In genomic region chr3:184242297-184242685, GRCh38 we compare ENCODE assay signal across 20 cellular contexts. TPM values are rescaled to one million over a fixed set of nuclear protein-coding genes. Genes with fewer than 3 reads are reported as not detected.
DNase-seq lines count a peak whose midpoint lies in the region; ATAC-seq and TF ChIP-seq lines count a peak whose summit lies in the region.
"Had no signal": no experiment of that assay in that cellular context is flagged by ENCODE, and none has a peak within 500 bp of the region (broad histone marks: within the 10 kb centered on the region; RNA-seq: fewer than 3 reads in every experiment).

No MANE protein-coding gene starts in this region.

- ATAC-seq in left ventricle myocardium superior = peak; percentile 5
- ATAC-seq in heart right ventricle = no peak
- ATAC-seq in WTC11 = no peak
- ATAC-seq in right lobe of liver = peak in 3 of 4 donors; percentile 8 to 38 (median 9)
- no peak for ATAC-seq in activated naive CD8-positive, alpha-beta T cell treated with anti-CD3 and anti-CD28 coated beads, Interleukin-2, amount 50 U/mL, for 24 hours

- H3K27me3 ChIP-seq in heart right ventricle = peaks cover 0 to under 1% (median 0%) of the 10 kb centered on the region in 7 donors
- H3K27me3 ChIP-seq in right lobe of liver = no peaks in the 10 kb centered on the region
- H3K27me3 ChIP-seq: BE2C, MG63 had no signal

- H3K36me3 ChIP-seq in heart right ventricle (peaks cover 0 to 43% (median 26%) of the 10 kb centered on the region in 9 donors), right lobe of liver (peaks cover 0 to 31% (median 4%) of the 10 kb centered on the region in 4 donors)

- H3K4me3 Mint-ChIP-seq in WTC11 = peak overlapping the region; percentile 25; the same call in 1 of the 2 replicates
- no peak overlapping the region for H3K4me3 Mint-ChIP-seq in activated naive CD8-positive, alpha-beta T cell treated with anti-CD3 and anti-CD28 coated beads, Interleukin-2, amount 50 U/mL, for 24 hours
- H3K4me3 Mint-ChIP-seq: CD4-positive, alpha-beta memory T cell had no signal

- H3K4me1 ChIP-seq in heart right ventricle (peaks cover 0 to 9% (median 7%) of the 10 kb centered on the region in 9 donors), right lobe of liver (peaks cover 0 to 16% (median 5%) of the 10 kb centered on the region in 4 donors)

- WGBS in heart right ventricle, 2 donors = 85% methylated on average over 5 of the region's 5 CpGs
- 42% methylated on average over 3 of the region's 5 CpGs for WGBS in right lobe of liver (ENCODE audit: insufficient coverage, low coverage, low lambda C conversion rate, missing lambda C conversion rate)

- peaks cover 3% of the 10 kb centered on the region; the same call in 1 of the 2 replicates for H3K4me1 Mint-ChIP-seq in WTC11
- peaks cover 5% of the 10 kb centered on the region for H3K4me1 Mint-ChIP-seq in activated naive CD8-positive, alpha-beta T cell treated with anti-CD3 and anti-CD28 coated beads, Interleukin-2, amount 50 U/mL, for 24 hours

- POLR2A ChIA-PET in WTC11 (lab: Charles Lee) = interaction anchor here (1.3 to 2.0 kb wide), 3 partner anchors 15 to 67 kb away, joined by 3 to 6 read pairs (median 6); partner anchors contain the start of gene CAMK2N2

- H3K27me3 Mint-ChIP-seq in WTC11 (ENCODE audit: low read depth) = peaks cover 3% of the 10 kb centered on the region
- H3K27me3 Mint-ChIP-seq in activated naive CD8-positive, alpha-beta T cell treated with anti-CD3 and anti-CD28 coated beads, Interleukin-2, amount 50 U/mL, for 24 hours = no peaks in the 10 kb centered on the region

- TF ChIP-seq CTCF in heart right ventricle (IDR thresholded peaks at IDR 0.05) (no peak), WTC11 (IDR thresholded peaks at IDR 0.05) (no peak), right lobe of liver (IDR thresholded peaks at IDR 0.05) (no peak)

- intact Hi-C loops in left ventricle myocardium superior (cut with micrococcal nuclease) = no loop called here
- intact Hi-C loops in heart right ventricle (cut with DNase I) = loop anchor here (10.0 kb wide), 4 partner anchors 57 to 347 kb away; partner anchors contain the start of genes ABCF3 (in 2 of the 10) and ABCC5 (in 1 of the 10)
- intact Hi-C loops in right lobe of liver (cut with DNase I) = loop anchor here (10.0 kb wide), 1 partner anchor 97 kb away; no protein-coding TSS in a partner anchor

- H3K27ac Mint-ChIP-seq in WTC11 = no peak overlapping the region
- H3K27ac Mint-ChIP-seq in activated naive CD8-positive, alpha-beta T cell treated with anti-CD3 and anti-CD28 coated beads, Interleukin-2, amount 50 U/mL, for 24 hours = no peak overlapping the region
- H3K27ac Mint-ChIP-seq: CD4-positive, alpha-beta memory T cell had no signal

- H3K9me3 ChIP-seq in heart right ventricle = no peaks in the 10 kb centered on the region
- H3K9me3 ChIP-seq in right lobe of liver = no peaks in the 10 kb centered on the region
- H3K9me3 ChIP-seq: BE2C, MG63 had no signal

- CTCF ChIA-PET in WTC11 (lab: Charles Lee) = interaction anchor here (0.5 to 7.5 kb wide), 5 partner anchors 8 to 847 kb away, joined by 5 to 88 read pairs (median 7); partner anchors contain the start of genes EEF1AKMT4 and VWA5B2

- no peak for DNase-seq in left ventricle myocardium superior
- no peak for DNase-seq in heart right ventricle
- DNase-seq in WTC11 (ENCODE audit: low spot score) = no peak
- no peak for DNase-seq in right lobe of liver
- DNase-seq in DMS114 treated with DMSO at 0.1 percent for 48 hours (lab: John Stamatoyannopoulos, UW; ENCODE audit: unreplicated experiment) = no peak
- DNase-seq in activated naive CD8-positive, alpha-beta T cell treated with anti-CD3 and anti-CD28 coated beads, Interleukin-2, amount 50 U/mL, for 24 hours = no peak
- DNase-seq in AG08395 (ENCODE audit: low spot score) = no peak
- DNase-seq in kidney glomerular epithelial cell (lab: John Stamatoyannopoulos, UW) = no peak
- DNase-seq: CD4-positive, alpha-beta memory T cell; HCEC 1CT; MG63; NCI-H1048; NCI-H1436 treated with DMSO at 0.1 percent for 48 hours; NCI-H345; PC-3 had no signal

- H3K4me3 ChIP-seq in heart right ventricle = no peak overlapping the region
- no peak overlapping the region for H3K4me3 ChIP-seq in right lobe of liver
- H3K4me3 ChIP-seq: MG63 had no signal

- H3K27ac ChIP-seq in heart right ventricle (no peak overlapping the region), right lobe of liver (no peak overlapping the region)

- no peak for TF ChIP-seq POLR2A in right lobe of liver (IDR thresholded peaks at IDR 0.05)

- peaks cover 21% of the 10 kb centered on the region for H3K36me3 Mint-ChIP-seq in WTC11
- H3K36me3 Mint-ChIP-seq in activated naive CD8-positive, alpha-beta T cell treated with anti-CD3 and anti-CD28 coated beads, Interleukin-2, amount 50 U/mL, for 24 hours (ENCODE audit: low read depth) = peaks cover 25% of the 10 kb centered on the region

- H3K9me3 Mint-ChIP-seq in WTC11 = no peaks in the 10 kb centered on the region
- H3K9me3 Mint-ChIP-seq in activated naive CD8-positive, alpha-beta T cell treated with anti-CD3 and anti-CD28 coated beads, Interleukin-2, amount 50 U/mL, for 24 hours = no peaks in the 10 kb centered on the region
- H3K9me3 Mint-ChIP-seq: CD4-positive, alpha-beta memory T cell had no signal

TF ChIP-seq in WTC11, 78 proteins besides CTCF, POLR2A, EP300 and RAD21 (continues in another document):
- TF ChIP-seq ZNF532 (CRISPR knock-in tag; IDR thresholded peaks at IDR 0.05; ENCODE audit: borderline replicate concordance) (no peak), MYBL2 (CRISPR knock-in tag; IDR thresholded peaks at IDR 0.05) (no peak), GRHL2 (CRISPR knock-in tag; IDR thresholded peaks at IDR 0.05; ENCODE audit: insufficient replicate concordance, severe bottlenecking) (no peak), TCF7 (CRISPR knock-in tag; IDR thresholded peaks at IDR 0.05; ENCODE audit: low read depth) (no peak), ZNF416 (CRISPR knock-in tag; IDR thresholded peaks at IDR 0.05) (no peak), CREB1 (CRISPR knock-in tag; IDR thresholded peaks at IDR 0.05) (no peak), TEAD4 (CRISPR knock-in tag; IDR thresholded peaks at IDR 0.05) (no peak), TP53 (CRISPR knock-in tag; IDR thresholded peaks at IDR 0.05) (no peak), NR2C2 (CRISPR knock-in tag; IDR thresholded peaks at IDR 0.05) (no peak), ESRRA (CRISPR knock-in tag; IDR thresholded peaks at IDR 0.05; ENCODE audit: borderline replicate concordance) (no peak), RELA (CRISPR knock-in tag; IDR thresholded peaks at IDR 0.05; ENCODE audit: borderline replicate concordance) (no peak), GTF2I (CRISPR knock-in tag; conservative IDR thresholded peaks at IDR 0.05) (no peak), ZNF423 (CRISPR knock-in tag; IDR thresholded peaks at IDR 0.05) (no peak)

RNA-seq across cellular contexts. Expression of gene ALG3, which starts 6.5 kb away (rescaled TPM):
- 18.5 TPM for total RNA-seq in left ventricle myocardium superior
- total RNA-seq in heart right ventricle = 10 to 100 TPM; 10.7 to 25.1 (median 13.3) TPM
- polyA plus RNA-seq in heart right ventricle = 10 to 100 TPM; 16.8 to 63.6 TPM
- 57.3 to 60.0 TPM (median 58.7 TPM) in 3 replicates for total RNA-seq in WTC11 (2021)
- 100 to 1,000 TPM in 2 of 6 experiments, 10 to 100 TPM in 4; 29.3 to 130 (median 35.5) TPM for total RNA-seq in right lobe of liver

RNA-seq across cellular contexts. Expression of gene EEF1AKMT4, which starts 7.2 kb away (rescaled TPM):
- total RNA-seq in left ventricle myocardium superior = 1.6 TPM
- 1 to 10 TPM in 7 of 10 donors, under 1 TPM in 3; 0.49 to 2.3 (median 1.1) TPM for total RNA-seq in heart right ventricle
- polyA plus RNA-seq in heart right ventricle = 10 to 100 TPM in 1 of 2 donors, under 1 TPM in 1; 0.95 to 19.4 TPM
- total RNA-seq in WTC11 (2021) = 11.3 to 11.8 TPM (median 11.4 TPM) in 3 replicates
- total RNA-seq in right lobe of liver = 10 to 100 TPM in 2 of 6 experiments, 1 to 10 TPM in 4; 4.9 to 19.4 (median 7.1) TPM

RNA-seq across cellular contexts. Expression of gene VWA5B2, which starts 12.9 kb away (rescaled TPM):
- not detected for total RNA-seq in left ventricle myocardium superior
- under 1 TPM in 1 of 10 donors, not detected in 9; 0.09 TPM for total RNA-seq in heart right ventricle
- polyA plus RNA-seq in heart right ventricle = under 1 TPM in 1 of 2 donors, not detected in 1; 0.03 TPM
- 0.44 to 0.57 TPM (median 0.55 TPM) in 3 replicates for total RNA-seq in WTC11 (2021)
- total RNA-seq in right lobe of liver = under 1 TPM in 3 of 6 experiments, not detected in 3; 0.21 to 0.59 (median 0.25) TPM
- total RNA-seq: CD4-positive, alpha-beta memory T cell; Right ventricle myocardium inferior; SK-MEL-5 had no signal

RNA-seq across cellular contexts. Expression of gene CAMK2N2, which starts 19.1 kb away (rescaled TPM):
- total RNA-seq in left ventricle myocardium superior (not detected), heart right ventricle (under 1 TPM in 3 of 10 donors, not detected in 7; 0.20 to 0.30 (median 0.25) TPM), WTC11 (2021) (10.5 to 13.1 TPM (median 11.5 TPM) in 3 replicates), right lobe of liver (under 1 TPM in 3 of 6 experiments, not detected in 3; 0.21 to 0.42 (median 0.24) TPM)
- polyA plus RNA-seq in heart right ventricle = under 1 TPM in 1 of 2 donors, not detected in 1; 0.12 TPM
- total RNA-seq: HT-29, Right ventricle myocardium inferior had no signal
- polyA plus RNA-seq: CD4-positive, alpha-beta memory T cell had no signal

RNA-seq across cellular contexts. Expression of gene ECE2, which starts 33.5 kb away (rescaled TPM):
- not detected for total RNA-seq in left ventricle myocardium superior
- under 1 TPM in 2 of 10 donors, not detected in 8; 0.20 to 0.28 TPM for total RNA-seq in heart right ventricle
- not detected for polyA plus RNA-seq in heart right ventricle
- total RNA-seq in WTC11 (2021) = 0.46 to 1.2 TPM (median 0.64 TPM) in 3 replicates
- total RNA-seq in right lobe of liver = not detected
- total RNA-seq: A172; CD4-positive, alpha-beta memory T cell; HT-29; PC-3; Right ventricle myocardium inferior; SK-MEL-5 had no signal
- polyA plus RNA-seq: CD4-positive, alpha-beta memory T cell had no signal

Comparison
In these comparisons a context has a peak if more than half of its experiments do, and no peak if none do; other contexts are left out.
1. ATAC-seq: peak in left ventricle myocardium superior (single experiment) and right lobe of liver (3 of 4); none in heart right ventricle (0 of 8), WTC11 (single experiment) and activated naive CD8-positive, alpha-beta T cell treated with anti-CD3 and anti-CD28 coated beads, Interleukin-2, amount 50 U/mL, for 24 hours (single experiment).